ENCODE assay signal across 9 cellular contexts in the genomic region with DNA sequence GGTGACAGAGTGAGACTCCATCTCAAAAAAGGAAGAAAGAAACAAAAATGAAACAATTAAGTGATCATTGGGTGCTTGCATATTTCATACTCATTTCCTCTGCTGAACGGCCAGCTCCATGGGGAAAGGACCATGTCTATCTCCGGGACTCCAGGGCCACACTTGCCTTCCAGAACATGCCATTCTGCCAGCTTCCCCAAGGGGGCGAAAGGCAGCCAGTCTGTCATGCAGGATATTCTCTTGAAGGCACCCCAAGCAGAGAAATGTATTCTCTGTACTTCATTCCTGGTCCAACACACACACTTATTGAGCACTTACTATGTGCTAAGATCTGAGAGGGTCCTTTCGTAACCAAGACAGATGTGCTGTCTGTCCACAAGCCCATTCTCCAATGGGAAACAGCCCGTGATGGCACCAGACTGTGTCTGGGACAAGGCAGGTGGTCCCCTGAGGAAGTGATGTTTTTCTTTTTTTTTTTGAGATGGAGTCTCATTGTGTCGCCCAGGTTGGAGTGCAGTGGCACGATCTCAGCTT. TPM values are rescaled to one million over a fixed set of nuclear protein-coding genes. Genes with fewer than 3 reads are reported as not detected.
A peak's percentile ranks its signal among the peaks of the same experiment; 100 is the strongest.
DNase-seq lines count a peak whose midpoint lies in the region; ATAC-seq, FAIRE-seq and TF ChIP-seq lines count a peak whose summit lies in the region.
"Had no signal": no experiment of that assay in that cellular context is flagged by ENCODE, and none has a peak within 500 bp of the region (broad histone marks: within the 10 kb centered on the region; RNA-seq: fewer than 3 reads in every experiment).

No MANE protein-coding gene starts in this region.

- H4K5ac ChIP-seq in H1 (ENCODE audit: insufficient read length, low read depth, low read length): no peak overlapping the region

- no peak overlapping the region for H2BK20ac ChIP-seq in H1 (ENCODE audit: low read length)

- no peak overlapping the region for H2AK5ac ChIP-seq in H1 (ENCODE audit: low read depth, low read length)

- H3K4me1 ChIP-seq in SJCRH30: peaks cover 3% of the 10 kb centered on the region; the same call in 1 of the 2 replicates
- no peaks in the 10 kb centered on the region for H3K4me1 ChIP-seq in H1 (replicated peaks in 1 of 4; ENCODE audit: control insufficient read depth in 3 of 4, insufficient read depth in 4 of 4, low read length in 3 of 4)
- H3K4me1 ChIP-seq in gastroesophageal sphincter: peaks cover 0 to 10% (median 0%) of the 10 kb centered on the region in 3 donors

- no peak overlapping the region for H3K27ac ChIP-seq in SJCRH30
- no peak overlapping the region for H3K27ac ChIP-seq in H1 (ENCODE audit: low read depth, low read length)
- no peak overlapping the region for H3K27ac ChIP-seq in gastroesophageal sphincter
- H3K27ac ChIP-seq: skin epidermis had no signal

- TF ChIP-seq EP300 in H1 (IDR thresholded peaks at IDR 0.05; ENCODE audit: borderline replicate concordance in 1 of 2, low read depth in 2 of 2, low read length in 2 of 2): no peak
- TF ChIP-seq EP300 in gastroesophageal sphincter (IDR thresholded peaks at IDR 0.05): no peak

- no peaks in the 10 kb centered on the region for H3K23me2 ChIP-seq in H1 (ENCODE audit: low read depth, low read length)

- H2AFZ ChIP-seq in H1 (ENCODE audit: low read length): no peak overlapping the region

- ATAC-seq in gastroesophageal sphincter (no peak), GM18867 (IDR thresholded peaks at IDR 0.05; ENCODE audit: unreplicated experiment) (no peak)

- H3K9me3 ChIP-seq in SJCRH30 (replicated peaks) (no peaks in the 10 kb centered on the region), H1 (ENCODE audit: insufficient read depth in 2 of 2, low read depth in 1 of 2, low read length in 1 of 2) (no peaks in the 10 kb centered on the region), gastroesophageal sphincter (no peaks in the 10 kb centered on the region)

- CTCF ChIA-PET in H1 (lab: Charles Lee; ENCODE audit: partially characterized antibody): interaction anchor here (0.5 to 11.3 kb wide), 23 partner anchors 9 to 684 kb away, joined by 3 to 249 read pairs (median 4); a partner anchor contains a TSS

- TF ChIP-seq CTCF in H1 (IDR thresholded peaks at IDR 0.05; ENCODE audit: control extremely low read depth in 1 of 3, insufficient read depth in 1 of 3, low read depth in 1 of 3, low read length in 3 of 3): peak; percentile 74 to 83 (median 81)
- peak in 2 of 4 experiments; percentile 13 to 24 for TF ChIP-seq CTCF in gastroesophageal sphincter (IDR thresholded peaks at IDR 0.05)

- WGBS in H1 (ENCODE audit: extremely low coverage in 1 of 2, insufficient coverage in 1 of 2, insufficient read length in 1 of 2, insufficient replicate concordance in 2 of 2, low coverage in 1 of 2, low lambda C conversion rate in 2 of 2, missing lambda C conversion rate in 1 of 2), 2 experiments: 75% methylated on average over 7 of the region's 7 CpGs; no CpG with 5 or more reads in 1 of the 2 experiments
- 62 to 67% methylated on average over 3 to 6 of the region's 7 CpGs for WGBS in gastroesophageal sphincter (ENCODE audit: low coverage in 1 of 2), 2 donors

- H4K20me1 ChIP-seq in H1 (replicated peaks in 1 of 2; ENCODE audit: control insufficient read depth in 1 of 2, insufficient read depth in 2 of 2, low read length in 2 of 2): no peaks in the 10 kb centered on the region

- H3K4me2 ChIP-seq in H1 (ENCODE audit: insufficient read depth in 1 of 2, low read depth in 2 of 2, low read length in 2 of 2): no peak overlapping the region

- H3K27me3 ChIP-seq in SJCRH30 (no peaks in the 10 kb centered on the region), H1 (replicated peaks in 1 of 4; ENCODE audit: control insufficient read depth in 3 of 4, extremely low read depth in 1 of 4, insufficient read depth in 3 of 4, low read length in 3 of 4) (no peaks in the 10 kb centered on the region; a peak in 1 of 7 replicates), gastroesophageal sphincter (no peaks in the 10 kb centered on the region)

- no peak overlapping the region for H3K9ac ChIP-seq in H1 (replicated peaks in 1 of 4; ENCODE audit: extremely low read depth in 1 of 4, low read depth in 3 of 4, low read length in 3 of 4)

- H2BK15ac ChIP-seq in H1 (ENCODE audit: low read length): no peak overlapping the region

- no peak overlapping the region for H2BK5ac ChIP-seq in H1 (ENCODE audit: low read depth, low read length)

- FAIRE-seq in H1 (lab: Jason Lieb, UNC): peak; percentile 42

- POLR2A ChIA-PET in H1 (lab: Charles Lee; ENCODE audit: partially characterized antibody): interaction anchor here (0.6 to 1.0 kb wide), 2 partner anchors 25 to 160 kb away, joined by 3 to 5 read pairs; a partner anchor contains a TSS

- H3K4ac ChIP-seq in H1 (replicated peaks; ENCODE audit: insufficient read length, low read depth, low read length): no peak overlapping the region

- no peak overlapping the region for H4K8ac ChIP-seq in H1 (ENCODE audit: extremely low read depth, insufficient read depth, low read length)

- H3K18ac ChIP-seq in H1 (ENCODE audit: extremely low read depth, low read length): no peak overlapping the region

- no peaks in the 10 kb centered on the region for H3K79me1 ChIP-seq in H1 (ENCODE audit: low read depth, low read length)

- no peak overlapping the region for H3K23ac ChIP-seq in H1 (ENCODE audit: insufficient read length)

- no peak overlapping the region for H3K56ac ChIP-seq in H1 (replicated peaks; ENCODE audit: insufficient read length, low read depth, low read length)

- TF ChIP-seq POLR2A in H1 (IDR thresholded peaks at IDR 0.05; ENCODE audit: control extremely low read depth in 1 of 2, low read depth in 2 of 2, low read length in 2 of 2): no peak
- TF ChIP-seq POLR2A in gastroesophageal sphincter (IDR thresholded peaks at IDR 0.05): no peak

- H4K91ac ChIP-seq in H1 (replicated peaks; ENCODE audit: insufficient read length, low read length): no peak overlapping the region

- H2BK12ac ChIP-seq in H1 (ENCODE audit: low read depth, low read length): no peak overlapping the region

- peak; percentile 50 for DNase-seq in activated naive CD4-positive, alpha-beta T cell treated with Interleukin-2 at 50 U/mL for 16 hours
- no peak for DNase-seq in activated naive CD4-positive, alpha-beta T cell (lab: John Stamatoyannopoulos, UW)
- DNase-seq in SJCRH30 (peak; percentile 39 to 56), H1 (ENCODE audit: low read depth in 1 of 2, low spot score in 2 of 2) (peak in 1 of 2 experiments; percentile 84), NCI-H1436 treated with DMSO at 0.1 percent for 48 hours (lab: John Stamatoyannopoulos, UW) (no peak)
- peak; percentile 37 to 49 for DNase-seq in stimulated activated CD4-positive, alpha-beta T cell treated with anti-CD3 and anti-CD28 coated beads, Interleukin-2, amount 100 ng/mL, for 24 hours

- no peak overlapping the region for H3K14ac ChIP-seq in H1 (ENCODE audit: insufficient read length)

- H3K36me3 ChIP-seq in SJCRH30 (no peaks in the 10 kb centered on the region), H1 (ENCODE audit: control insufficient read depth in 2 of 4, insufficient read depth in 4 of 4, low read length in 3 of 4) (no peaks in the 10 kb centered on the region), gastroesophageal sphincter (no peaks in the 10 kb centered on the region)

- no peak overlapping the region for H3K4me3 ChIP-seq in SJCRH30
- H3K4me3 ChIP-seq in H1 (ENCODE audit: extremely low read depth in 1 of 4, insufficient read depth in 2 of 4, low read depth in 3 of 4, low read length in 4 of 4): no peak overlapping the region
- H3K4me3 ChIP-seq in gastroesophageal sphincter: no peak overlapping the region
- H3K4me3 ChIP-seq: skin epidermis had no signal

- TF ChIP-seq RAD21 in H1 (IDR thresholded peaks at IDR 0.05 in 1 of 2, conservative IDR thresholded peaks at IDR 0.05 in 1 of 2; ENCODE audit: low read depth in 2 of 2, low read length in 2 of 2): peak; percentile 23 to 38; a peak in 2 of 4 replicates

- no peaks in the 10 kb centered on the region for H3K79me2 ChIP-seq in H1 (ENCODE audit: control insufficient read depth in 1 of 2, insufficient read depth in 2 of 2, low read length in 2 of 2)

- no peak overlapping the region for H2BK120ac ChIP-seq in H1 (replicated peaks; ENCODE audit: low read depth, low read length)

RNA-seq across cellular contexts. Expression of a gene that starts 10.2 kb away (rescaled TPM):
- 35.7 and 36.2 TPM in 2 replicates for total RNA-seq in SJCRH30 (2014; rRNA removed; shearing (Covaris generic))
- 134 and 136 TPM in 2 replicates for total RNA-seq in H1 (2021; fragmentation: NEBNext Ultra II Directional; extraction: Animal tissue kit (Norgen Biotek cat#: 25700))
- 164 and 270 TPM in 2 replicates for polyA plus RNA-seq in H1 (2011; rRNA removed)
- polyA plus RNA-seq in H1 (2011; cell fraction: cytosol; rRNA removed): 106 TPM
- polyA plus RNA-seq in H1 (2011; cell fraction: nucleus; rRNA removed): 178 TPM
- 75.6 to 138 TPM (median 129 TPM) in 4 replicates for polyA plus RNA-seq in H1 (2012, experiment 1 of 2)
- 122 TPM for polyA plus RNA-seq in H1 (2012, experiment 2 of 2)
- polyA plus RNA-seq in H1 (2013, experiment 1 of 2): 125 TPM
- polyA plus RNA-seq in H1 (2013, experiment 2 of 2): 126 TPM
- polyA minus RNA-seq in H1 (2011; rRNA and poly(A)+ RNA removed): 71.3 and 96.2 TPM in 2 replicates
- 60.0 TPM for polyA minus RNA-seq in H1 (2011; cell fraction: cytosol; rRNA and poly(A)+ RNA removed)
- 48.8 TPM for polyA minus RNA-seq in H1 (2011; cell fraction: nucleus; rRNA and poly(A)+ RNA removed)
- total RNA-seq in gastroesophageal sphincter: 10 to 100 TPM; 17.0 to 37.1 (median 18.8) TPM

RNA-seq across cellular contexts. Expression of a gene that starts 13.0 kb away (rescaled TPM):
- total RNA-seq in SJCRH30 (2014; rRNA removed; shearing (Covaris generic)): not detected in 2 replicates
- 0.27 TPM in 1 of 2 replicates, not detected in the other for total RNA-seq in H1 (2021; fragmentation: NEBNext Ultra II Directional; extraction: Animal tissue kit (Norgen Biotek cat#: 25700))
- 0.53 and 0.77 TPM in 2 replicates for polyA plus RNA-seq in H1 (2011; rRNA removed)
- 0.50 TPM for polyA plus RNA-seq in H1 (2011; cell fraction: cytosol; rRNA removed)
- polyA plus RNA-seq in H1 (2011; cell fraction: nucleus; rRNA removed): 0.68 TPM
- polyA plus RNA-seq in H1 (2012, experiment 1 of 2): 0.32 to 0.66 TPM (median 0.39 TPM) in 3 of 4 replicates, not detected in the other
- polyA plus RNA-seq in H1 (2012, experiment 2 of 2): 0.39 TPM
- polyA plus RNA-seq in H1 (2013, experiment 1 of 2): 0.20 TPM
- polyA plus RNA-seq in H1 (2013, experiment 2 of 2): 0.31 TPM
- 0.20 and 0.28 TPM in 2 replicates for polyA minus RNA-seq in H1 (2011; rRNA and poly(A)+ RNA removed)
- not detected for polyA minus RNA-seq in H1 (2011; cell fraction: cytosol; rRNA and poly(A)+ RNA removed)
- 1.1 TPM for polyA minus RNA-seq in H1 (2011; cell fraction: nucleus; rRNA and poly(A)+ RNA removed)
- total RNA-seq in gastroesophageal sphincter: 1 to 10 TPM in 2 of 4 donors, under 1 TPM in 1, not detected in 1; 0.89 to 3.1 (median 2.1) TPM

RNA-seq across cellular contexts. Expression of a gene that starts 25.2 kb away (rescaled TPM):
- 25.2 and 26.0 TPM in 2 replicates for total RNA-seq in SJCRH30 (2014; rRNA removed; shearing (Covaris generic))
- 26.2 and 26.9 TPM in 2 replicates for total RNA-seq in H1 (2021; fragmentation: NEBNext Ultra II Directional; extraction: Animal tissue kit (Norgen Biotek cat#: 25700))
- polyA plus RNA-seq in H1 (2011; rRNA removed): 31.9 and 41.7 TPM in 2 replicates
- polyA plus RNA-seq in H1 (2011; cell fraction: cytosol; rRNA removed): 44.8 TPM
- polyA plus RNA-seq in H1 (2011; cell fraction: nucleus; rRNA removed): 29.2 TPM
- 19.0 to 35.1 TPM (median 31.2 TPM) in 4 replicates for polyA plus RNA-seq in H1 (2012, experiment 1 of 2)
- polyA plus RNA-seq in H1 (2012, experiment 2 of 2): 31.9 TPM
- 25.1 TPM for polyA plus RNA-seq in H1 (2013, experiment 1 of 2)
- polyA plus RNA-seq in H1 (2013, experiment 2 of 2): 31.6 TPM
- 13.8 and 22.8 TPM in 2 replicates for polyA minus RNA-seq in H1 (2011; rRNA and poly(A)+ RNA removed)
- 16.4 TPM for polyA minus RNA-seq in H1 (2011; cell fraction: cytosol; rRNA and poly(A)+ RNA removed)
- polyA minus RNA-seq in H1 (2011; cell fraction: nucleus; rRNA and poly(A)+ RNA removed): 8.5 TPM
- 10 to 100 TPM; 15.4 to 36.9 (median 31.7) TPM for total RNA-seq in gastroesophageal sphincter

Comparison
In these comparisons a context has a peak if more than half of its experiments do, and no peak if none do; other contexts are left out.
1. DNase-seq: peak in activated naive CD4-positive, alpha-beta T cell treated with Interleukin-2 at 50 U/mL for 16 hours (single experiment), SJCRH30 (2 of 2) and stimulated activated CD4-positive, alpha-beta T cell treated with anti-CD3 and anti-CD28 coated beads, Interleukin-2, amount 100 ng/mL, for 24 hours (2 of 2); none in activated naive CD4-positive, alpha-beta T cell (0 of 4) and NCI-H1436 treated with DMSO at 0.1 percent for 48 hours (single experiment).